In the genomic region with DNA sequence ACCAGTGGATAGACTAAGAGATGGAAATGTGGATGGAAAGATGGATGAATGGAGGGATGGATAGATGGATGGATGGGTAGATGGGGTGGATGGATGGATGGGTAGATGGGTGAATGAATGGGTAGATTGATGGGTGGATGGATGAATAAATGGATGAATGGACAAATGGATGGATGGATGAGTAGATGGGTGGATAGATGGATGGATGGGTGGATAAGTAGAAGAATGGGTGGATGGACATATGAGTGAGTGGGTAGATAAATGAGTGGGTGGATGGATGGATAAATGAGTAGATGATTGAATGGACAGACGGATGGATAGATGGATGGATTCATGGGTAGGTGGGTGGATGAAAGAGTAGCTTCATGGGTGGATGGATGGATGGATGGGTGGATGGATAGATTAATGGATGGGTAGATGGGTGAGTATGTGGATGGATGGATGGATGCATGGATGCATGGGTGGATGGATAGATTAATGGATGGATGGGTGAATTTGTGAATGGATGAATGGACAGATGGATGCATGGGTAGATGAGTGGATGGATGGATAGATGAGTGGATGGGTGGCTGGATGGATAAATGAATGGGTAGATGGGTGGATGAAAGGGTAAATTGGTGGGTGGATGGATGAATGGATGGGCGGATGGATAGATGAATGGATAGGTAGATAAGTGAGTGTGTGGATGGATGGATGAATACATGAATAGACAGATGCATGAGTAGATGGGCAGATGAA, we compare ENCODE assay signal across 33 cellular contexts. TPM values are rescaled to one million over a fixed set of nuclear protein-coding genes. Genes with fewer than 3 reads are reported as not detected.
"Had no signal": no experiment of that assay in that cellular context is flagged by ENCODE, and none has a peak within 500 bp of the region (broad histone marks: within the 10 kb centered on the region; RNA-seq: fewer than 3 reads in every experiment).

No MANE protein-coding gene starts in this region.

- H3K27ac ChIP-seq: body of pancreas, breast epithelium, KMS-11, SK-N-MC, WERI-Rb-1 had no signal

- H3K4me3 ChIP-seq: body of pancreas, breast epithelium, SJCRH30, SK-N-MC had no signal

- H3K4me2 ChIP-seq: KMS-11 had no signal

- DNase-seq: activated CD4-positive, alpha-beta T cell treated with anti-CD3 and anti-CD28 coated beads for 1 hour; activated CD4-positive, alpha-beta T cell treated with anti-CD3 and anti-CD28 coated beads for 48 hours; activated CD4-positive, alpha-beta T cell treated with anti-CD3 and anti-CD28 coated beads, Interleukin-2, amount 50 U/mL, for 4 hours; activated CD4-positive, CD25-positive, alpha-beta regulatory T cell; activated CD8-positive, alpha-beta T cell treated with anti-CD3 and anti-CD28 coated beads for 36 hours; activated effector memory CD4-positive, alpha-beta T cell treated with anti-CD3 and anti-CD28 coated beads, Interleukin-2, amount 50 U/mL, for 16 hours; activated naive CD4-positive, alpha-beta T cell; activated naive CD4-positive, alpha-beta T cell treated with anti-CD3 and anti-CD28 coated beads, Interleukin-2, amount 50 U/mL, for 16 hours; activated naive CD8-positive, alpha-beta T cell treated with anti-CD3 and anti-CD28 coated beads, Interleukin-2, amount 10 ng/mL, durations not matched to agents 7 days and 5 days; activated T-cell treated with anti-CD3 and anti-CD28 coated beads, Interleukin-2, amount 50 U/mL, for 1 hour; activated T-cell treated with anti-CD3 and anti-CD28 coated beads, Interleukin-2, amount 50 U/mL, for 72 hours; amygdala; body of pancreas; MM.1S; MV-4-11; NCI-H1092; NCI-H1436 treated with DMSO at 0.1 percent for 48 hours; NCI-H1694 treated with DMSO at 0.1 percent for 48 hours; NCI-H2029; NCI-H510A; NCI-H526; NCI-H748 treated with DMSO at 0.1 percent for 48 hours; SHP77; SJCRH30; T1000; WERI-Rb-1 had no signal

- H3K4me1 ChIP-seq: body of pancreas, breast epithelium had no signal

- H3K27me3 ChIP-seq: body of pancreas, breast epithelium, SJCRH30 had no signal

- H3K9ac ChIP-seq: KMS-11 had no signal

- H3K36me3 ChIP-seq: breast epithelium, SJCRH30, WERI-Rb-1 had no signal

- H3K9me3 ChIP-seq: body of pancreas, breast epithelium, SJCRH30 had no signal

- ATAC-seq: activated CD8-positive, alpha-beta T cell treated with anti-CD3 and anti-CD28 coated beads for 36 hours; activated T-cell treated with anti-CD3 and anti-CD28 coated beads, Interleukin-2, amount 50 U/mL, for 72 hours; activated T-helper 17 cell treated with anti-CD3 and anti-CD28 coated beads, Interleukin-2, amount 50 U/mL, for 72 hours; body of pancreas; Panc1 had no signal

RNA-seq across cellular contexts. Expression of a gene that starts 29.5 kb away (rescaled TPM):
- total RNA-seq: activated CD8-positive, alpha-beta memory T cell treated with anti-CD3 and anti-CD28 coated beads for 36 hours; activated CD8-positive, alpha-beta T cell treated with anti-CD3 and anti-CD28 coated beads for 36 hours; activated T-cell treated with anti-CD3 and anti-CD28 coated beads, Interleukin-2, amount 50 U/mL, for 72 hours; activated T-helper 17 cell treated with anti-CD3 and anti-CD28 coated beads, Interleukin-2, amount 50 U/mL, for 72 hours; RPMI7951 had no signal
